In the genomic region with DNA sequence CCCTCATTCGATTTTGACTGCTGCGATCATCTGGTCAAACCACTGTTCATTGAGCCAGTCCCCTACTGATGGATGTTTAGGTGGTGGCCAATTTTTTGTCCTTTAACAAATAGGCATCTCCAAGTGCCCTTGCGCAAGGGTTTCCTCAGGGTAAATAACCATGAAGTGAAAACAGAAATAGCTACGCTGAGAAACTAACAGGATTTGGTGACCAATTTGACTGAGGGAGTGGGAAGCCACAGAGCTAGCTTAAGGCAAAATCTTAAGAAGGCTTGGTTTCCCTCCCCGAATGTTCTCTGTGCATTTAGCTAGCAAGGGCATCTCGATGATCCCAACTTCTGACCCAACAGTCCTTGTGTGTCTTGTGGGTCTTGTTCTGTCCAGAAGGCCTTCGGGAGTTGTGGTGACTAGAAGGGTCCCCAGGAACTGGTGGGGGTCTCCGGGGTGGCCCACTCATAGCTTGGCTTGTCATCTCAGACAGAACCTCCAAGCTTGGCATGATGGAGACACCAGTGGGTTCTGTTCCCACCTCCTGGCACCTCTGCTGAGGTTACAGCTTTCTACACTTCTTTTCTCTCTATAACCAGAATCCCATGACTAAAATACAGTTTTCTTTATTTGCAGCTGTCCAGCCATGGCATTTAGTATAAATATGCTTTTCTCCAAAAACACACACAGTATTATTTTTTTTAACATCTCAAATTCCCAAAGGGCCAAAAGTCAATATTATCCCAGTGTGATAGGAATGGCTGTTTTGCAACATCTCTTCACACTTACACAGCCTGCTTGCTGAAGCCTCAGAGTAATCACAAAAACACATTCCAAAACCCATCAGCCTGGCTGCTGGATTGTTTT, we compare ENCODE assay signal across 1 cellular context.
TF ChIP-seq lines count a peak whose summit lies in the region.

No MANE protein-coding gene starts in this region.

TF ChIP-seq in HepG2, 621 proteins besides CTCF, POLR2A, EP300 and RAD21 (continued from another document and continues in another):
- TF ChIP-seq, protein P1, sequence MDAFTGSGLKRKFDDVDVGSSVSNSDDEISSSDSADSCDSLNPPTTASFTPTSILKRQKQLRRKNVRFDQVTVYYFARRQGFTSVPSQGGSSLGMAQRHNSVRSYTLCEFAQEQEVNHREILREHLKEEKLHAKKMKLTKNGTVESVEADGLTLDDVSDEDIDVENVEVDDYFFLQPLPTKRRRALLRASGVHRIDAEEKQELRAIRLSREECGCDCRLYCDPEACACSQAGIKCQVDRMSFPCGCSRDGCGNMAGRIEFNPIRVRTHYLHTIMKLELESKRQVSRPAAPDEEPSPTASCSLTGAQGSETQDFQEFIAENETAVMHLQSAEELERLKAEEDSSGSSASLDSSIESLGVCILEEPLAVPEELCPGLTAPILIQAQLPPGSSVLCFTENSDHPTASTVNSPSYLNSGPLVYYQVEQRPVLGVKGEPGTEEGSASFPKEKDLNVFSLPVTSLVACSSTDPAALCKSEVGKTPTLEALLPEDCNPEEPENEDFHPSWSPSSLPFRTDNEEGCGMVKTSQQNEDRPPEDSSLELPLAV (CRISPR knock-in tag; conservative IDR thresholded peaks at IDR 0.05; ENCODE audit: low read depth) = no peak
- TF ChIP-seq ETV5 (CRISPR knock-in tag; IDR thresholded peaks at IDR 0.05; ENCODE audit: borderline replicate concordance) (peak; percentile 57; the same call in 1 of the 2 replicates), MEIS2 (CRISPR knock-in tag; IDR thresholded peaks at IDR 0.05) (peak; percentile 74; the same call in 1 of the 2 replicates), PAX8 (CRISPR knock-in tag; IDR thresholded peaks at IDR 0.05; ENCODE audit: borderline replicate concordance) (no peak), HCFC1 (IDR thresholded peaks at IDR 0.05; ENCODE audit: low read depth, low read length) (no peak), ZFYVE20 (CRISPR knock-in tag; IDR thresholded peaks at IDR 0.05; ENCODE audit: borderline replicate concordance, low read depth) (no peak), RARG (CRISPR knock-in tag; IDR thresholded peaks at IDR 0.05; ENCODE audit: low read depth) (no peak), ZNF180 (CRISPR knock-in tag; IDR thresholded peaks at IDR 0.05; ENCODE audit: borderline replicate concordance, low read depth) (no peak), THAP11 (CRISPR knock-in tag; IDR thresholded peaks at IDR 0.05) (peak; percentile 68), ZNF780A (CRISPR knock-in tag; IDR thresholded peaks at IDR 0.05) (no peak), ADNP (CRISPR knock-in tag; IDR thresholded peaks at IDR 0.05) (no peak), ZNF563 (CRISPR knock-in tag; IDR thresholded peaks at IDR 0.05) (no peak), NCOA1 (CRISPR knock-in tag; IDR thresholded peaks at IDR 0.05) (no peak), ZFP36 (IDR thresholded peaks at IDR 0.05; ENCODE audit: borderline replicate concordance, low read depth, low read length, partially characterized antibody) (peak; percentile 88), EED (CRISPR knock-in tag; IDR thresholded peaks at IDR 0.05) (0 out of 2 replicates have a peak, but pooled peaks have one; percentile 71), ZNF264 (CRISPR knock-in tag; IDR thresholded peaks at IDR 0.05) (peak; percentile 89), ZNF549 (CRISPR knock-in tag; IDR thresholded peaks at IDR 0.05) (no peak), ZNF101 (CRISPR knock-in tag; IDR thresholded peaks at IDR 0.05; ENCODE audit: borderline replicate concordance, low read depth) (no peak), NFE2 (CRISPR knock-in tag; IDR thresholded peaks at IDR 0.05) (no peak), ZNF160 (CRISPR knock-in tag; IDR thresholded peaks at IDR 0.05) (no peak), DPF2 (CRISPR knock-in tag; IDR thresholded peaks at IDR 0.05; ENCODE audit: borderline replicate concordance, low read depth) (peak; percentile 92), TCF7 (IDR thresholded peaks at IDR 0.05; ENCODE audit: low read depth) (peak; percentile 85), ZNF816 (CRISPR knock-in tag; IDR thresholded peaks at IDR 0.05; ENCODE audit: borderline replicate concordance) (0 out of 2 replicates have a peak, but pooled peaks have one; percentile 51), ARNT2 (CRISPR knock-in tag; IDR thresholded peaks at IDR 0.05; ENCODE audit: low read depth) (no peak), SSRP1 (CRISPR knock-in tag; IDR thresholded peaks at IDR 0.05) (peak; percentile 85; the same call in 1 of the 2 replicates), ZNF720 (CRISPR knock-in tag; IDR thresholded peaks at IDR 0.05) (no peak), ZNF205 (CRISPR knock-in tag; IDR thresholded peaks at IDR 0.05) (no peak), ZNF557 (CRISPR knock-in tag; IDR thresholded peaks at IDR 0.05) (0 out of 2 replicates have a peak, but pooled peaks have one; percentile 58)
- TF ChIP-seq, protein P2, sequence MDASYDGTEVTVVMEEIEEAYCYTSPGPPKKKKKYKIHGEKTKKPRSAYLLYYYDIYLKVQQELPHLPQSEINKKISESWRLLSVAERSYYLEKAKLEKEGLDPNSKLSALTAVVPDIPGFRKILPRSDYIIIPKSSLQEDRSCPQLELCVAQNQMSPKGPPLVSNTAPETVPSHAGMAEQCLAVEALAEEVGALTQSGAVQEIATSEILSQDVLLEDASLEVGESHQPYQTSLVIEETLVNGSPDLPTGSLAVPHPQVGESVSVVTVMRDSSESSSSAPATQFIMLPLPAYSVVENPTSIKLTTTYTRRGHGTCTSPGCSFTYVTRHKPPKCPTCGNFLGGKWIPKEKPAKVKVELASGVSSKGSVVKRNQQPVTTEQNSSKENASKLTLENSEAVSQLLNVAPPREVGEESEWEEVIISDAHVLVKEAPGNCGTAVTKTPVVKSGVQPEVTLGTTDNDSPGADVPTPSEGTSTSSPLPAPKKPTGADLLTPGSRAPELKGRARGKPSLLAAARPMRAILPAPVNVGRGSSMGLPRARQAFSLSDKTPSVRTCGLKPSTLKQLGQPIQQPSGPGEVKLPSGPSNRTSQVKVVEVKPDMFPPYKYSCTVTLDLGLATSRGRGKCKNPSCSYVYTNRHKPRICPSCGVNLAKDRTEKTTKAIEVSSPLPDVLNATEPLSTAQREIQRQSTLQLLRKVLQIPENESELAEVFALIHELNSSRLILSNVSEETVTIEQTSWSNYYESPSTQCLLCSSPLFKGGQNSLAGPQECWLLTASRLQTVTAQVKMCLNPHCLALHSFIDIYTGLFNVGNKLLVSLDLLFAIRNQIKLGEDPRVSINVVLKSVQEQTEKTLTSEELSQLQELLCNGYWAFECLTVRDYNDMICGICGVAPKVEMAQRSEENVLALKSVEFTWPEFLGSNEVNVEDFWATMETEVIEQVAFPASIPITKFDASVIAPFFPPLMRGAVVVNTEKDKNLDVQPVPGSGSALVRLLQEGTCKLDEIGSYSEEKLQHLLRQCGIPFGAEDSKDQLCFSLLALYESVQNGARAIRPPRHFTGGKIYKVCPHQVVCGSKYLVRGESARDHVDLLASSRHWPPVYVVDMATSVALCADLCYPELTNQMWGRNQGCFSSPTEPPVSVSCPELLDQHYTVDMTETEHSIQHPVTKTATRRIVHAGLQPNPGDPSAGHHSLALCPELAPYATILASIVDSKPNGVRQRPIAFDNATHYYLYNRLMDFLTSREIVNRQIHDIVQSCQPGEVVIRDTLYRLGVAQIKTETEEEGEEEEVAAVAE (CRISPR knock-in tag; IDR thresholded peaks at IDR 0.05; ENCODE audit: borderline replicate concordance) = peak; percentile 65; the same call in 1 of the 2 replicates
- TF ChIP-seq, protein P3, sequence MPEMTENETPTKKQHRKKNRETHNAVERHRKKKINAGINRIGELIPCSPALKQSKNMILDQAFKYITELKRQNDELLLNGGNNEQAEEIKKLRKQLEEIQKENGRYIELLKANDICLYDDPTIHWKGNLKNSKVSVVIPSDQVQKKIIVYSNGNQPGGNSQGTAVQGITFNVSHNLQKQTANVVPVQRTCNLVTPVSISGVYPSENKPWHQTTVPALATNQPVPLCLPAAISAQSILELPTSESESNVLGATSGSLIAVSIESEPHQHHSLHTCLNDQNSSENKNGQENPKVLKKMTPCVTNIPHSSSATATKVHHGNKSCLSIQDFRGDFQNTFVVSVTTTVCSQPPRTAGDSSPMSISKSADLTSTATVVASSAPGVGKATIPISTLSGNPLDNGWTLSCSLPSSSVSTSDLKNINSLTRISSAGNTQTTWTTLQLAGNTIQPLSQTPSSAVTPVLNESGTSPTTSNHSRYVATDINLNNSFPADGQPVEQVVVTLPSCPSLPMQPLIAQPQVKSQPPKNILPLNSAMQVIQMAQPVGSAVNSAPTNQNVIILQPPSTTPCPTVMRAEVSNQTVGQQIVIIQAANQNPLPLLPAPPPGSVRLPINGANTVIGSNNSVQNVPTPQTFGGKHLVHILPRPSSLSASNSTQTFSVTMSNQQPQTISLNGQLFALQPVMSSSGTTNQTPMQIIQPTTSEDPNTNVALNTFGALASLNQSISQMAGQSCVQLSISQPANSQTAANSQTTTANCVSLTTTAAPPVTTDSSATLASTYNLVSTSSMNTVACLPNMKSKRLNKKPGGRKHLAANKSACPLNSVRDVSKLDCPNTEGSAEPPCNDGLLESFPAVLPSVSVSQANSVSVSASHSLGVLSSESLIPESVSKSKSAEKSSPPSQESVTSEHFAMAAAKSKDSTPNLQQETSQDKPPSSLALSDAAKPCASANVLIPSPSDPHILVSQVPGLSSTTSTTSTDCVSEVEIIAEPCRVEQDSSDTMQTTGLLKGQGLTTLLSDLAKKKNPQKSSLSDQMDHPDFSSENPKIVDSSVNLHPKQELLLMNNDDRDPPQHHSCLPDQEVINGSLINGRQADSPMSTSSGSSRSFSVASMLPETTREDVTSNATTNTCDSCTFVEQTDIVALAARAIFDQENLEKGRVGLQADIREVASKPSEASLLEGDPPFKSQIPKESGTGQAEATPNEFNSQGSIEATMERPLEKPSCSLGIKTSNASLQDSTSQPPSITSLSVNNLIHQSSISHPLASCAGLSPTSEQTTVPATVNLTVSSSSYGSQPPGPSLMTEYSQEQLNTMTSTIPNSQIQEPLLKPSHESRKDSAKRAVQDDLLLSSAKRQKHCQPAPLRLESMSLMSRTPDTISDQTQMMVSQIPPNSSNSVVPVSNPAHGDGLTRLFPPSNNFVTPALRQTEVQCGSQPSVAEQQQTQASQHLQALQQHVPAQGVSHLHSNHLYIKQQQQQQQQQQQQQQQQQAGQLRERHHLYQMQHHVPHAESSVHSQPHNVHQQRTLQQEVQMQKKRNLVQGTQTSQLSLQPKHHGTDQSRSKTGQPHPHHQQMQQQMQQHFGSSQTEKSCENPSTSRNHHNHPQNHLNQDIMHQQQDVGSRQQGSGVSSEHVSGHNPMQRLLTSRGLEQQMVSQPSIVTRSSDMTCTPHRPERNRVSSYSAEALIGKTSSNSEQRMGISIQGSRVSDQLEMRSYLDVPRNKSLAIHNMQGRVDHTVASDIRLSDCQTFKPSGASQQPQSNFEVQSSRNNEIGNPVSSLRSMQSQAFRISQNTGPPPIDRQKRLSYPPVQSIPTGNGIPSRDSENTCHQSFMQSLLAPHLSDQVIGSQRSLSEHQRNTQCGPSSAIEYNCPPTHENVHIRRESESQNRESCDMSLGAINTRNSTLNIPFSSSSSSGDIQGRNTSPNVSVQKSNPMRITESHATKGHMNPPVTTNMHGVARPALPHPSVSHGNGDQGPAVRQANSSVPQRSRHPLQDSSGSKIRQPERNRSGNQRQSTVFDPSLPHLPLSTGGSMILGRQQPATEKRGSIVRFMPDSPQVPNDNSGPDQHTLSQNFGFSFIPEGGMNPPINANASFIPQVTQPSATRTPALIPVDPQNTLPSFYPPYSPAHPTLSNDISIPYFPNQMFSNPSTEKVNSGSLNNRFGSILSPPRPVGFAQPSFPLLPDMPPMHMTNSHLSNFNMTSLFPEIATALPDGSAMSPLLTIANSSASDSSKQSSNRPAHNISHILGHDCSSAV (CRISPR knock-in tag; IDR thresholded peaks at IDR 0.05; ENCODE audit: borderline replicate concordance) = peak; percentile 44; the same call in 1 of the 2 replicates
- TF ChIP-seq, protein P4, sequence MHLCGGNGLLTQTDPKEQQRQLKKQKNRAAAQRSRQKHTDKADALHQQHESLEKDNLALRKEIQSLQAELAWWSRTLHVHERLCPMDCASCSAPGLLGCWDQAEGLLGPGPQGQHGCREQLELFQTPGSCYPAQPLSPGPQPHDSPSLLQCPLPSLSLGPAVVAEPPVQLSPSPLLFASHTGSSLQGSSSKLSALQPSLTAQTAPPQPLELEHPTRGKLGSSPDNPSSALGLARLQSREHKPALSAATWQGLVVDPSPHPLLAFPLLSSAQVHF (CRISPR knock-in tag; IDR thresholded peaks at IDR 0.05) = no peak
- TF ChIP-seq, protein P5, sequence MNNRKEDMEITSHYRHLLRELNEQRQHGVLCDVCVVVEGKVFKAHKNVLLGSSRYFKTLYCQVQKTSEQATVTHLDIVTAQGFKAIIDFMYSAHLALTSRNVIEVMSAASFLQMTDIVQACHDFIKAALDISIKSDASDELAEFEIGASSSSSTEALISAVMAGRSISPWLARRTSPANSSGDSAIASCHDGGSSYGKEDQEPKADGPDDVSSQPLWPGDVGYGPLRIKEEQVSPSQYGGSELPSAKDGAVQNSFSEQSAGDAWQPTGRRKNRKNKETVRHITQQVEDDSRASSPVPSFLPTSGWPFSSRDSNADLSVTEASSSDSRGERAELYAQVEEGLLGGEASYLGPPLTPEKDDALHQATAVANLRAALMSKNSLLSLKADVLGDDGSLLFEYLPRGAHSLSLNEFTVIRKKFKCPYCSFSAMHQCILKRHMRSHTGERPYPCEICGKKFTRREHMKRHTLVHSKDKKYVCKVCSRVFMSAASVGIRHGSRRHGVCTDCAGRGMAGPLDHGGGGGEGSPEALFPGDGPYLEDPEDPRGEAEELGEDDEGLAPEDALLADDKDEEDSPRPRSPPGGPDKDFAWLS (CRISPR knock-in tag; IDR thresholded peaks at IDR 0.05; ENCODE audit: borderline replicate concordance) = no peak
- TF ChIP-seq, protein P6, sequence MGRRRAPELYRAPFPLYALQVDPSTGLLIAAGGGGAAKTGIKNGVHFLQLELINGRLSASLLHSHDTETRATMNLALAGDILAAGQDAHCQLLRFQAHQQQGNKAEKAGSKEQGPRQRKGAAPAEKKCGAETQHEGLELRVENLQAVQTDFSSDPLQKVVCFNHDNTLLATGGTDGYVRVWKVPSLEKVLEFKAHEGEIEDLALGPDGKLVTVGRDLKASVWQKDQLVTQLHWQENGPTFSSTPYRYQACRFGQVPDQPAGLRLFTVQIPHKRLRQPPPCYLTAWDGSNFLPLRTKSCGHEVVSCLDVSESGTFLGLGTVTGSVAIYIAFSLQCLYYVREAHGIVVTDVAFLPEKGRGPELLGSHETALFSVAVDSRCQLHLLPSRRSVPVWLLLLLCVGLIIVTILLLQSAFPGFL (CRISPR knock-in tag; IDR thresholded peaks at IDR 0.05) = no peak
- TF ChIP-seq, protein P7, sequence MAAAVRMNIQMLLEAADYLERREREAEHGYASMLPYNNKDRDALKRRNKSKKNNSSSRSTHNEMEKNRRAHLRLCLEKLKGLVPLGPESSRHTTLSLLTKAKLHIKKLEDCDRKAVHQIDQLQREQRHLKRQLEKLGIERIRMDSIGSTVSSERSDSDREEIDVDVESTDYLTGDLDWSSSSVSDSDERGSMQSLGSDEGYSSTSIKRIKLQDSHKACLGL (CRISPR knock-in tag; IDR thresholded peaks at IDR 0.05) = no peak
- TF ChIP-seq, protein P8, sequence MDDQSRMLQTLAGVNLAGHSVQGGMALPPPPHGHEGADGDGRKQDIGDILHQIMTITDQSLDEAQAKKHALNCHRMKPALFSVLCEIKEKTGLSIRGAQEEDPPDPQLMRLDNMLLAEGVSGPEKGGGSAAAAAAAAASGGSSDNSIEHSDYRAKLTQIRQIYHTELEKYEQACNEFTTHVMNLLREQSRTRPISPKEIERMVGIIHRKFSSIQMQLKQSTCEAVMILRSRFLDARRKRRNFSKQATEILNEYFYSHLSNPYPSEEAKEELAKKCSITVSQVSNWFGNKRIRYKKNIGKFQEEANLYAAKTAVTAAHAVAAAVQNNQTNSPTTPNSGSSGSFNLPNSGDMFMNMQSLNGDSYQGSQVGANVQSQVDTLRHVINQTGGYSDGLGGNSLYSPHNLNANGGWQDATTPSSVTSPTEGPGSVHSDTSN (CRISPR knock-in tag; IDR thresholded peaks at IDR 0.05; ENCODE audit: borderline replicate concordance) = no peak
